ENCODE assay signal across 21 cellular contexts in the genomic region with DNA sequence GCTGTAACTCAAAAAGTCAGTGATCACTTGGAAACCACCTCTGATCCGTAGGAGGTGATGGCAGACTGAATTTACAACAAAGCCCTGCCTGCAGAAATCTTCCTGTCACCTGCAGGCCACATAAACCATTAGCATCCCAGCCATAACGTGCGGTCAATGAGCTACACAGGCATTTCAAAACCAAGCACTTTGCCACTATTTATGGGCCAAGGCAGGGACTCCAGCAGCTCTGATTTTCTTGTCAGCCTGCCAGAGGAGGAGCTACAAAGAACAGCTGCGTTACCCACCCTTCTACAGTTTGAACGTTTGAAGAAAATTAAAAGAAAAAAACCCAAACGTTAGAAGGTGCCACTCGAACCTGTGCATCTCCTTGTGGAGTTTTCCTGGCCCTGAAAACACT.
"Had no signal": no experiment of that assay in that cellular context is flagged by ENCODE, and none has a peak within 500 bp of the region (broad histone marks: within the 10 kb centered on the region; RNA-seq: fewer than 3 reads in every experiment).

No MANE protein-coding gene starts in this region.

- H3K4me1 Mint-ChIP-seq: neural progenitor cell had no signal

- H3K27me3 ChIP-seq: neural progenitor cell, right lobe of liver, tibial artery had no signal

- H3K27ac Mint-ChIP-seq: activated T-cell treated with anti-CD3 and anti-CD28 coated beads, Interleukin-2, amount 50 U/mL, for 72 hours; neural progenitor cell had no signal

- H3K9me3 ChIP-seq: prostate gland, right lobe of liver, tibial artery had no signal

- H3K4me3 Mint-ChIP-seq: activated T-cell treated with anti-CD3 and anti-CD28 coated beads, Interleukin-2, amount 50 U/mL, for 72 hours; neural progenitor cell had no signal

- H3K4me3 ChIP-seq: neural progenitor cell, prostate gland, right lobe of liver, tibial artery had no signal

- H3K4me1 ChIP-seq: foreskin keratinocyte, neural progenitor cell, prostate gland had no signal

- DNase-seq: activated CD4-positive, alpha-beta T cell treated with anti-CD3 and anti-CD28 coated beads for 1 hour; activated CD8-positive, alpha-beta memory T cell treated with anti-CD3 and anti-CD28 coated beads for 24 hours; activated CD8-positive, alpha-beta memory T cell treated with anti-CD3 and anti-CD28 coated beads, Interleukin-2, amount 50 U/mL, for 48 hours; activated effector memory CD4-positive, alpha-beta T cell treated with anti-CD3 and anti-CD28 coated beads, Interleukin-2, amount 50 U/mL, for 16 hours; activated naive CD4-positive, alpha-beta T cell treated with anti-CD3 and anti-CD28 coated beads, Interleukin-2, amount 50 U/mL, for 16 hours; activated T-cell treated with anti-CD3 and anti-CD28 coated beads, Interleukin-2, amount 50 U/mL, for 72 hours; foreskin keratinocyte; glutamatergic neuron; hippocampal formation; midbrain; right lobe of liver; stimulated activated CD4-positive, alpha-beta T cell treated with anti-CD3 and anti-CD28 coated beads, Interleukin-1b, Interleukin-23, amount 100 ng/mL, for 48 hours; stimulated activated CD8-positive, alpha-beta memory T cell treated with anti-CD3 and anti-CD28 coated beads, Interleukin-4, amount 100 ng/mL, for 48 hours; stimulated activated naive CD4-positive, alpha-beta T cell; SW 1271; T-helper 2 cell; tibial artery; WERI-Rb-1 had no signal

- H3K27ac ChIP-seq: foreskin keratinocyte, neural progenitor cell, prostate gland, right lobe of liver, tibial artery, WERI-Rb-1 had no signal

- H3K9me3 Mint-ChIP-seq: neural progenitor cell had no signal

- ATAC-seq: activated T-cell treated with anti-CD3 and anti-CD28 coated beads, Interleukin-2, amount 50 U/mL, for 72 hours; foreskin keratinocyte; left lobe of liver; right lobe of liver had no signal

- H3K36me3 ChIP-seq: neural progenitor cell, prostate gland, right lobe of liver, tibial artery, WERI-Rb-1 had no signal
